Comparison of ENCODE assay signal across 1 cellular context in the genomic region with DNA sequence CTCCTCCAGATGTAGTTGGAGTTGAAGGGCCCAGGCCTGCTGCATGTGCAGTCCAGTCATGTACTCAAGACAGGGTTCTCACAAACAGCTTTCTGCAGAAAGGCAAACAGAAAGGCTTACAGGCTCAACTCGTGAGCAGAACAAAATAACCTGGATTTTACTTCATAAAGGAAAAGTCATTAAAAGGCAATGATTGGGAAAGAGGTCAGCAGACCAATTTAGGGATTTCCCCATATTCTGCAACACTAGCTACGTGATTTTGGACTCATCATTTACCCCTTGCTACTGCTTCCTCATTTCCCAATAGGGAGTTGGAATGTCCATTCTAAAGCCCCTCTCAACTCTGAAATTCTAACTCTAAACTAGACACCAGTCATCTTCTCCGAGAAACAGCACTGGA.
TF ChIP-seq lines count a peak whose summit lies in the region.

No MANE protein-coding gene starts in this region.

TF ChIP-seq in GM23338, 12 proteins besides CTCF, POLR2A, EP300 and RAD21:
- TF ChIP-seq STAT1 (IDR thresholded peaks at IDR 0.05; ENCODE audit: unreplicated experiment): no peak
- TF ChIP-seq NANOG (IDR thresholded peaks at IDR 0.05; ENCODE audit: borderline replicate concordance): no peak
- TF ChIP-seq ZNF114 (CRISPR knock-in tag; IDR thresholded peaks at IDR 0.05): no peak
